16 cellular contexts compared by ENCODE assay signal in the genomic region with DNA sequence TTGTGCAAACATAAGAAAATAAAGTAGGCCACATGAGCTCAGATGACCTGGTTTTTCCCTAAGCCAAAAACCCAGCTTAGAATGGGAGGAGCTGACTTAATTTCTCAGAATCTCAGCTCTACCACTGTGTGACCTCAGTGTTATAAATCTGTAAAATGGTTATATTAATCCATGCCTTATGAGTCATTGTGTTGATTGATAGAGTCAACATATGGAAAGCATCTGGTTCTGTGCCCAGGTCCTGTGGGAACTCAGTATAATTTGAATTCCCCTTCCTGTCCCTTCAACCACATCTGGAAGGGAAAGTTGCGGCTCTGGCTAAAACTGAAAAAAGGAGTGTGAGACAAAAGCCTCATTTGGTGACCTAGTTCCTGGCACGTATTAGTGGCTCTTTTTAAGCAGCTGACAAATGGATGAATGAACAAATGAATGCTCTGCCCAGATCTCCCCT. TPM values are rescaled to one million over a fixed set of nuclear protein-coding genes. Genes with fewer than 3 reads are reported as not detected.
A peak's percentile ranks its signal among the peaks of the same experiment; 100 is the strongest.
DNase-seq lines count a peak whose midpoint lies in the region; ATAC-seq and TF ChIP-seq lines count a peak whose summit lies in the region.
"Had no signal": no experiment of that assay in that cellular context is flagged by ENCODE, and none has a peak within 500 bp of the region (broad histone marks: within the 10 kb centered on the region; RNA-seq: fewer than 3 reads in every experiment).

No MANE protein-coding gene starts in this region.

- H3K9me3 ChIP-seq in CD4-positive, alpha-beta memory T cell (ENCODE audit: control insufficient read depth in 1 of 2, low read length in 2 of 2), result no peaks in the 10 kb centered on the region
- H3K9me3 ChIP-seq: Caco-2, colonic mucosa, sigmoid colon had no signal

- no peak overlapping the region for H3K4me3 ChIP-seq in CD4-positive, alpha-beta memory T cell (ENCODE audit: low read length in 2 of 2)
- H3K4me3 ChIP-seq in GM12865 (ENCODE audit: low read depth, low read length) (no peak overlapping the region), fibroblast of villous mesenchyme (ENCODE audit: low read depth, low read length) (no peak overlapping the region)
- H3K4me3 ChIP-seq: colonic mucosa, neural progenitor cell, sigmoid colon had no signal

- peak overlapping the region; percentile 36 for H3K27ac ChIP-seq in CD4-positive, alpha-beta memory T cell (ENCODE audit: low read depth, low read length)
- H3K27ac ChIP-seq: colonic mucosa, neural progenitor cell, sigmoid colon had no signal

- no peak for TF ChIP-seq CTCF in GM12865 (IDR thresholded peaks at IDR 0.05; ENCODE audit: insufficient read depth, low read depth, low read length, missing control alignments)
- TF ChIP-seq CTCF in fibroblast of villous mesenchyme (IDR thresholded peaks at IDR 0.05; ENCODE audit: insufficient read depth, low read depth, low read length), result no peak
- TF ChIP-seq CTCF in HFFc6 (IDR thresholded peaks at IDR 0.05), result no peak

- H3K4me3 Mint-ChIP-seq in CD4-positive, alpha-beta memory T cell, result peak overlapping the region in 4 of 8 donors; percentile 7 to 65 (median 24)
- no peak overlapping the region for H3K4me3 Mint-ChIP-seq in T-cell
- no peak overlapping the region for H3K4me3 Mint-ChIP-seq in HFFc6
- H3K4me3 Mint-ChIP-seq: IgD-negative memory B cell; neural progenitor cell; stimulated activated naive B cell treated with anti-CD40 and anti-IgM and Interleukin-4, amounts not matched to agents 10 μg/mL and 1 μg/mL and 100 μg/mL, for 72 hours had no signal

- H3K27me3 ChIP-seq in CD4-positive, alpha-beta memory T cell (ENCODE audit: insufficient read depth, low read length), result no peaks in the 10 kb centered on the region
- H3K27me3 ChIP-seq: colonic mucosa, sigmoid colon had no signal

- peak in 1 of 4 experiments; percentile 40 for ATAC-seq in T-cell (replicated peaks in 1 of 4)
- ATAC-seq: stimulated activated naive B cell treated with anti-CD40 and anti-IgM and Interleukin-4, amounts not matched to agents 10 μg/mL and 1 μg/mL and 100 μg/mL, for 72 hours had no signal

- H3K27me3 Mint-ChIP-seq in CD4-positive, alpha-beta memory T cell, result no peaks in the 10 kb centered on the region
- H3K27me3 Mint-ChIP-seq in T-cell, result peaks cover 0 to 4% of the 10 kb centered on the region in 2 donors
- H3K27me3 Mint-ChIP-seq in HFFc6 (ENCODE audit: insufficient read depth), result peaks cover 17% of the 10 kb centered on the region
- H3K27me3 Mint-ChIP-seq: IgD-negative memory B cell had no signal

- intact Hi-C loops in CD4-positive, alpha-beta memory T cell (cut with micrococcal nuclease), result no loop called here

- peaks cover 0 to 23% (median 12%) of the 10 kb centered on the region in 4 donors for H3K4me1 Mint-ChIP-seq in CD4-positive, alpha-beta memory T cell
- peaks cover 6 to 21% (median 7%) of the 10 kb centered on the region in 3 donors for H3K4me1 Mint-ChIP-seq in T-cell
- H3K4me1 Mint-ChIP-seq in HFFc6 (ENCODE audit: low read depth), result 0 out of 2 replicates have a peak, but pooled peaks cover 6% of the 10 kb centered on the region

- POLR2A ChIA-PET in CD4-positive, alpha-beta memory T cell (lab: Charles Lee; ENCODE audit: partially characterized antibody), result interaction anchor here (1.1 kb wide), 1 partner anchor 472 kb away, joined by 4 read pairs; no protein-coding TSS in a partner anchor
- POLR2A ChIA-PET in T-cell (lab: Charles Lee), result interaction anchor here (0.5 to 0.7 kb wide), 2 partner anchors 118 to 125 kb away, joined by 3 to 5 read pairs; no protein-coding TSS in a partner anchor

- no peaks in the 10 kb centered on the region for H3K36me3 ChIP-seq in CD4-positive, alpha-beta memory T cell (ENCODE audit: insufficient read depth, low read length)
- H3K36me3 ChIP-seq: colonic mucosa, neural progenitor cell, sigmoid colon had no signal

- CTCF ChIA-PET in CD4-positive, alpha-beta memory T cell (lab: Charles Lee; ENCODE audit: partially characterized antibody), result interaction anchor here (0.7 to 5.1 kb wide), 14 partner anchors 9 to 621 kb away, joined by 3 to 84 read pairs (median 4); no protein-coding TSS in a partner anchor
- CTCF ChIA-PET in T-cell (lab: Charles Lee), result interaction anchor here (0.6 to 2.0 kb wide), 9 partner anchors 10 to 1969 kb away, joined by 3 to 6 read pairs (median 4); partner anchors contain the start of gene TMEM177 (in 1 of the 2)

- H3K4me1 ChIP-seq in CD4-positive, alpha-beta memory T cell (ENCODE audit: insufficient read depth, low read length), result peaks cover 18% of the 10 kb centered on the region
- H3K4me1 ChIP-seq: Caco-2, colonic mucosa, sigmoid colon had no signal

- DNase-seq in CD4-positive, alpha-beta memory T cell, result peak; percentile 28 to 57 (median 54)
- peak; percentile 73 for DNase-seq in GM12865 (ENCODE audit: low read depth)
- no peak for DNase-seq in T-cell
- peak; percentile 13 for DNase-seq in fibroblast of villous mesenchyme (ENCODE audit: low read depth)
- no peak for DNase-seq in HFFc6
- no peak for DNase-seq in DMS53 (lab: John Stamatoyannopoulos, UW)
- no peak for DNase-seq in HUDEP-2 (lab: John Stamatoyannopoulos, UW; ENCODE audit: unreplicated experiment in 76 of 76)
- DNase-seq: Caco-2; colonic mucosa; NK-92 treated with Interleukin-12 subunit alpha and Interleukin-12 subunit beta, amount 100 ng/mL, for 24 hours; SHP77; sigmoid colon; stimulated activated naive B cell treated with anti-CD40 and anti-IgM and Interleukin-4, amounts not matched to agents 10 μg/mL and 1 μg/mL and 100 μg/mL, for 72 hours; T1000 had no signal

- H3K36me3 Mint-ChIP-seq in CD4-positive, alpha-beta memory T cell, result peaks cover 0 to 18% of the 10 kb centered on the region in 2 donors
- peaks cover 10% of the 10 kb centered on the region for H3K36me3 Mint-ChIP-seq in T-cell
- H3K36me3 Mint-ChIP-seq in HFFc6 (ENCODE audit: low read depth), result no peaks in the 10 kb centered on the region
- H3K36me3 Mint-ChIP-seq: neural progenitor cell; stimulated activated naive B cell treated with anti-CD40 and anti-IgM and Interleukin-4, amounts not matched to agents 10 μg/mL and 1 μg/mL and 100 μg/mL, for 72 hours had no signal

- peak overlapping the region; percentile 22 to 93 (median 86) for H3K27ac Mint-ChIP-seq in CD4-positive, alpha-beta memory T cell
- H3K27ac Mint-ChIP-seq in T-cell (peak overlapping the region; percentile 86 to 88), HFFc6 (no peak overlapping the region)

- H3K9me3 Mint-ChIP-seq in CD4-positive, alpha-beta memory T cell, result peaks cover 0 to 2% (median 0%) of the 10 kb centered on the region in 8 donors
- H3K9me3 Mint-ChIP-seq in T-cell (no peaks in the 10 kb centered on the region), HFFc6 (0 out of 2 replicates have a peak, but pooled peaks cover 10% of the 10 kb centered on the region)

RNA-seq across cellular contexts. Expression of gene TMEM177, which starts 25.7 kb away (rescaled TPM):
- 10 to 100 TPM; 22.5 to 23.9 TPM for total RNA-seq in CD4-positive, alpha-beta memory T cell
- polyA plus RNA-seq in CD4-positive, alpha-beta memory T cell, result 10 to 100 TPM in 1 of 2 donors, 1 to 10 TPM in 1; 9.1 to 10.8 TPM
- total RNA-seq in T-cell, result 10 to 100 TPM in 3 of 5 donors, 1 to 10 TPM in 2; 3.3 to 18.4 (median 16.1) TPM
- total RNA-seq in fibroblast of villous mesenchyme, result 5.8 and 10.4 TPM in 2 replicates
- 1 to 10 TPM; 5.9 to 8.7 (median 6.8) TPM for total RNA-seq in HFFc6 (2021; fragmentation: NEBNext Ultra II Directional; extraction: Animal tissue kit (Norgen Biotek cat#: 25700))

RNA-seq across cellular contexts. Expression of gene PTPN4, which starts 55.0 kb away (rescaled TPM):
- total RNA-seq in CD4-positive, alpha-beta memory T cell, result 10 to 100 TPM; 83.1 to 88.3 TPM
- 100 to 1,000 TPM in 1 of 2 donors, 10 to 100 TPM in 1; 97.4 to 137 TPM for polyA plus RNA-seq in CD4-positive, alpha-beta memory T cell
- total RNA-seq in T-cell (100 to 1,000 TPM; 105 to 134 (median 126) TPM), fibroblast of villous mesenchyme (18.0 and 28.5 TPM in 2 replicates)
- 10 to 100 TPM; 12.0 to 20.3 (median 14.8) TPM for total RNA-seq in HFFc6 (2021; fragmentation: NEBNext Ultra II Directional; extraction: Animal tissue kit (Norgen Biotek cat#: 25700))

Comparison
In these comparisons a context has a peak if more than half of its experiments do, and no peak if none do; other contexts are left out.
1. DNase-seq: peak in CD4-positive, alpha-beta memory T cell (5 of 5), GM12865 (single experiment) and fibroblast of villous mesenchyme (single experiment); none in T-cell (0 of 34), HFFc6 (single experiment), DMS53 (single experiment) and HUDEP-2 (0 of 76).